14 cellular contexts compared by ENCODE assay signal in genomic region chr9:38390851-38391250, GRCh38. TPM values are rescaled to one million over a fixed set of nuclear protein-coding genes. Genes with fewer than 3 reads are reported as not detected.
DNase-seq lines count a peak whose midpoint lies in the region; ATAC-seq and TF ChIP-seq lines count a peak whose summit lies in the region.
"Had no signal": no experiment of that assay in that cellular context is flagged by ENCODE, and none has a peak within 500 bp of the region (broad histone marks: within the 10 kb centered on the region; RNA-seq: fewer than 3 reads in every experiment).

No MANE protein-coding gene starts in this region.

- CTCF ChIA-PET in activated B cell treated with CpG ODN at 0.5 μM for 24 hours (lab: Charles Lee): no interaction called here

- H3K4me1 Mint-ChIP-seq in activated B cell treated with CpG ODN at 0.5 μM for 24 hours: peaks cover 16% of the 10 kb centered on the region

- H3K36me3 ChIP-seq in muscle layer of duodenum (ENCODE audit: control insufficient read depth in 1 of 2, insufficient read depth in 2 of 2, low read length in 2 of 2) (peaks cover 0 to 4% of the 10 kb centered on the region in 2 donors), thoracic aorta (peaks cover 12% of the 10 kb centered on the region)

- H3K27ac Mint-ChIP-seq in activated B cell treated with CpG ODN at 0.5 μM for 24 hours: no peak overlapping the region
- H3K27ac Mint-ChIP-seq: stimulated activated naive B cell treated with anti-CD40 and anti-IgM and Interleukin-4, amounts not matched to agents 10 μg/mL and 1 μg/mL and 100 μg/mL, for 72 hours had no signal

- DNase-seq in activated B cell treated with CpG ODN at 0.5 μM for 24 hours: no peak
- DNase-seq in coronary artery (ENCODE audit: low spot score): no peak
- no peak for DNase-seq in thoracic aorta (ENCODE audit: low spot score)
- no peak for DNase-seq in GF-D8 (lab: John Stamatoyannopoulos, UW)
- DNase-seq in DMS114 treated with DMSO at 0.1 percent for 48 hours (lab: John Stamatoyannopoulos, UW; ENCODE audit: unreplicated experiment): no peak
- no peak for DNase-seq in DMS153 (lab: John Stamatoyannopoulos, UW)
- DNase-seq: activated CD4-positive, alpha-beta T cell treated with anti-CD3 and anti-CD28 coated beads, Interleukin-2, amount 50 U/mL, for 4 hours; activated gamma-delta T cell treated with Interleukin-2 at 50 U/mL for 16 hours; hippocampal formation; MM.1S; NCI-H2107; stimulated activated naive B cell treated with anti-CD40 and anti-IgM and Interleukin-4, amounts not matched to agents 10 μg/mL and 1 μg/mL and 100 μg/mL, for 72 hours; T1000 had no signal

- H3K9me3 Mint-ChIP-seq in activated B cell treated with CpG ODN at 0.5 μM for 24 hours: no peaks in the 10 kb centered on the region
- H3K9me3 Mint-ChIP-seq: stimulated activated naive B cell treated with anti-CD40 and anti-IgM and Interleukin-4, amounts not matched to agents 10 μg/mL and 1 μg/mL and 100 μg/mL, for 72 hours had no signal

- intact Hi-C loops in activated B cell treated with CpG ODN at 0.5 μM for 24 hours (cut with micrococcal nuclease): loop anchor here (10.0 kb wide), 1 partner anchor 326 kb away; the partner anchor contains the start of gene SHB

- H3K4me1 ChIP-seq in muscle layer of duodenum (ENCODE audit: control insufficient read depth in 1 of 2, insufficient read depth in 2 of 2, low read length in 2 of 2) (peaks cover 12 to 23% of the 10 kb centered on the region in 2 donors), thoracic aorta (ENCODE audit: control insufficient read depth in 1 of 2, low read depth in 2 of 2) (peaks cover 35 to 70% of the 10 kb centered on the region in 2 donors)

- H3K27me3 ChIP-seq in muscle layer of duodenum (ENCODE audit: low read depth, low read length): no peaks in the 10 kb centered on the region
- no peaks in the 10 kb centered on the region for H3K27me3 ChIP-seq in thoracic aorta (replicated peaks; ENCODE audit: insufficient read depth)

- peaks cover 7% of the 10 kb centered on the region for H3K36me3 Mint-ChIP-seq in activated B cell treated with CpG ODN at 0.5 μM for 24 hours (ENCODE audit: low read depth)

- POLR2A ChIA-PET in activated B cell treated with CpG ODN at 0.5 μM for 24 hours (lab: Charles Lee): no interaction called here

- TF ChIP-seq CTCF in activated B cell treated with CpG ODN at 0.5 μM for 24 hours (IDR thresholded peaks at IDR 0.05) (no peak), coronary artery (IDR thresholded peaks at IDR 0.05) (no peak), thoracic aorta (IDR thresholded peaks at IDR 0.05) (no peak)

- H3K4me3 ChIP-seq in coronary artery (no peak overlapping the region), muscle layer of duodenum (ENCODE audit: low read depth in 1 of 2, low read length in 2 of 2) (no peak overlapping the region), thoracic aorta (no peak overlapping the region)

- H3K27ac ChIP-seq in coronary artery (peak overlapping the region; percentile 87 to 93), muscle layer of duodenum (ENCODE audit: low read length) (peak overlapping the region; percentile 88), thoracic aorta (peak overlapping the region; percentile 99 to 100)

- H3K4me3 Mint-ChIP-seq in activated B cell treated with CpG ODN at 0.5 μM for 24 hours: peak overlapping the region; percentile 57
- H3K4me3 Mint-ChIP-seq: stimulated activated naive B cell treated with anti-CD40 and anti-IgM and Interleukin-4, amounts not matched to agents 10 μg/mL and 1 μg/mL and 100 μg/mL, for 72 hours had no signal

- no peak for ATAC-seq in activated B cell treated with CpG ODN at 0.5 μM for 24 hours (ENCODE audit: low read depth)
- ATAC-seq in thoracic aorta (ENCODE audit: insufficient number of reproducible peaks, low FRiP score, low read depth): no peak
- ATAC-seq: stimulated activated naive B cell treated with anti-CD40 and anti-IgM and Interleukin-4, amounts not matched to agents 10 μg/mL and 1 μg/mL and 100 μg/mL, for 72 hours had no signal

- H3K27me3 Mint-ChIP-seq in activated B cell treated with CpG ODN at 0.5 μM for 24 hours: peaks cover 6% of the 10 kb centered on the region

- H3K9me3 ChIP-seq in muscle layer of duodenum (ENCODE audit: control insufficient read depth in 1 of 2, low read length in 2 of 2) (no peaks in the 10 kb centered on the region), thoracic aorta (no peaks in the 10 kb centered on the region)

RNA-seq across cellular contexts. Expression of gene ALDH1B1, which starts 1.7 kb away (rescaled TPM):
- total RNA-seq in activated B cell treated with CpG ODN at 0.5 μM for 24 hours (9.0 and 9.8 TPM in 2 replicates), thoracic aorta (100 to 1,000 TPM; 195 to 229 TPM)

RNA-seq across cellular contexts. Expression of gene IGFBPL1, which starts 33.4 kb away (rescaled TPM):
- total RNA-seq in activated B cell treated with CpG ODN at 0.5 μM for 24 hours (not detected in 2 replicates), thoracic aorta (10 to 100 TPM; 16.6 to 34.0 TPM)

Comparison
In these comparisons a context has a peak if more than half of its experiments do, and no peak if none do; other contexts are left out.
1. RNA of gene ALDH1B1, which starts 1.7 kb away (total RNA-seq): 195 to 229 TPM in thoracic aorta; 9.0 to 9.8 TPM in activated B cell treated with CpG ODN at 0.5 μM for 24 hours; every median in the first group is over 10 times any median in the second.
2. RNA of gene IGFBPL1, which starts 33.4 kb away (total RNA-seq): 16.6 to 34.0 TPM in thoracic aorta; not detected in activated B cell treated with CpG ODN at 0.5 μM for 24 hours; every median in the first group is over 10 times any median in the second.
3. Peak in every context shown above with its lines, with median percentiles within 50 percentile points of each other: H3K27ac ChIP-seq.